Comparison of ENCODE assay signal across 9 cellular contexts in genomic region chr13:50893211-50893852, GRCh38. TPM values are rescaled to one million over a fixed set of nuclear protein-coding genes. Genes with fewer than 3 reads are reported as not detected.
DNase-seq lines count a peak whose midpoint lies in the region; ATAC-seq and TF ChIP-seq lines count a peak whose summit lies in the region.
"Had no signal": no experiment of that assay in that cellular context is flagged by ENCODE, and none has a peak within 500 bp of the region (broad histone marks: within the 10 kb centered on the region; RNA-seq: fewer than 3 reads in every experiment).

No MANE protein-coding gene starts in this region.

- H3K9me3 Mint-ChIP-seq in CD8-positive, alpha-beta T cell = peaks cover 6% of the 10 kb centered on the region
- H3K9me3 Mint-ChIP-seq in mesothelial cell of epicardium = peaks cover 4% of the 10 kb centered on the region

- H3K27me3 Mint-ChIP-seq in CD8-positive, alpha-beta T cell (ENCODE audit: low read depth) = no peaks in the 10 kb centered on the region
- H3K27me3 Mint-ChIP-seq in mesothelial cell of epicardium (ENCODE audit: low read depth) = peaks cover 3% of the 10 kb centered on the region

- peaks cover 27% of the 10 kb centered on the region for H3K4me1 ChIP-seq in CD8-positive, alpha-beta T cell (ENCODE audit: insufficient read depth, low read length)

- peaks cover 4% of the 10 kb centered on the region for H3K36me3 Mint-ChIP-seq in CD8-positive, alpha-beta T cell
- H3K36me3 Mint-ChIP-seq in mesothelial cell of epicardium = no peaks in the 10 kb centered on the region

- H3K4me1 Mint-ChIP-seq in CD8-positive, alpha-beta T cell (ENCODE audit: low read depth) = peaks cover 42% of the 10 kb centered on the region
- H3K4me1 Mint-ChIP-seq in mesothelial cell of epicardium = peaks cover 35% of the 10 kb centered on the region

- H3K27me3 ChIP-seq in CD8-positive, alpha-beta T cell (ENCODE audit: insufficient read depth, low read length) = no peaks in the 10 kb centered on the region

- intact Hi-C loops in CD8-positive, alpha-beta T cell (cut with DNase I, micrococcal nuclease) = loop anchor here (1.0 to 5.0 kb wide), 4 partner anchors 16 to 896 kb away; partner anchors contain the start of genes RNASEH2B (in 1 of the 2) and TRIM13 (in 1 of the 2)

- peak overlapping the region; percentile 91 for H3K27ac Mint-ChIP-seq in CD8-positive, alpha-beta T cell
- H3K27ac Mint-ChIP-seq in mesothelial cell of epicardium = peak overlapping the region; percentile 78

- H3K27ac ChIP-seq in CD8-positive, alpha-beta T cell (ENCODE audit: low read depth, low read length) = peak overlapping the region; percentile 46

- peak in 3 of 7 experiments; percentile 16 to 53 (median 20) for DNase-seq in CD8-positive, alpha-beta T cell
- DNase-seq in mesothelial cell of epicardium (ENCODE audit: low spot score in 2 of 2, unreplicated experiment in 2 of 2) (no peak), NCI-H1436 treated with DMSO at 0.1 percent for 48 hours (lab: John Stamatoyannopoulos, UW) (no peak), iPS-NIHi11 (ENCODE audit: low spot score) (no peak), HT-29 (ENCODE audit: low spot score) (no peak)

- TF ChIP-seq CTCF in CD8-positive, alpha-beta T cell (IDR thresholded peaks at IDR 0.05) = no peak
- no peak for TF ChIP-seq CTCF in mesothelial cell of epicardium (IDR thresholded peaks at IDR 0.05; ENCODE audit: unreplicated experiment)

- H3K4me3 Mint-ChIP-seq in CD8-positive, alpha-beta T cell = peak overlapping the region; percentile 80
- no peak overlapping the region for H3K4me3 Mint-ChIP-seq in mesothelial cell of epicardium

- H3K9me3 ChIP-seq in CD8-positive, alpha-beta T cell (ENCODE audit: low read length) = no peaks in the 10 kb centered on the region
- H3K9me3 ChIP-seq: HAP-1 had no signal

- ATAC-seq in CD8-positive, alpha-beta T cell = peak; percentile 95
- ATAC-seq in GM19372 (IDR thresholded peaks at IDR 0.05; ENCODE audit: low read depth, unreplicated experiment) (peak; percentile 67), HG03378 (IDR thresholded peaks at IDR 0.05; ENCODE audit: unreplicated experiment) (peak; percentile 83), SK-N-SH treated with all-trans-retinoic acid at 6 μM for 48 hours (peak; percentile 95)

- CTCF ChIA-PET in CD8-positive, alpha-beta T cell (lab: Charles Lee) = interaction anchor here (1.0 to 3.0 kb wide), 3 partner anchors 8 to 896 kb away, joined by 4 to 19 read pairs (median 8); partner anchors contain the start of gene TRIM13

- H3K4me3 ChIP-seq in CD8-positive, alpha-beta T cell (ENCODE audit: low read depth, low read length) = peak overlapping the region; percentile 26
- H3K4me3 ChIP-seq: HAP-1 had no signal

- POLR2A ChIA-PET in CD8-positive, alpha-beta T cell (lab: Charles Lee) = interaction anchor here (0.6 to 4.5 kb wide), 9 partner anchors 9 to 957 kb away, joined by 3 to 26 read pairs (median 5); partner anchors contain the start of genes RNASEH2B, SPRYD7 and TRIM13

- no peaks in the 10 kb centered on the region for H3K36me3 ChIP-seq in CD8-positive, alpha-beta T cell (ENCODE audit: insufficient read depth, low read length)
- H3K36me3 ChIP-seq: HAP-1 had no signal

TF ChIP-seq in SK-N-SH treated with all-trans-retinoic acid at 6 μM for 48 hours, 23 proteins besides CTCF, POLR2A, EP300 and RAD21 (continues in another document):
- TF ChIP-seq SNAI2 (CRISPR knock-in tag; IDR thresholded peaks at IDR 0.05) (peak; percentile 38; the same call in 1 of the 2 replicates), PATZ1 (CRISPR knock-in tag; IDR thresholded peaks at IDR 0.05; ENCODE audit: borderline replicate concordance) (0 out of 2 replicates have a peak, but pooled peaks have one; percentile 44), CSRNP3 (CRISPR knock-in tag; IDR thresholded peaks at IDR 0.05) (peak; percentile 88; the same call in 1 of the 2 replicates), RARB (CRISPR knock-in tag; IDR thresholded peaks at IDR 0.05) (no peak), ESRRG (CRISPR knock-in tag; IDR thresholded peaks at IDR 0.05) (no peak), ZFP3 (CRISPR knock-in tag; IDR thresholded peaks at IDR 0.05) (no peak), BACH2 (CRISPR knock-in tag; IDR thresholded peaks at IDR 0.05; ENCODE audit: borderline replicate concordance) (no peak), ZNF70 (CRISPR knock-in tag; IDR thresholded peaks at IDR 0.05) (no peak), ZFP30 (CRISPR knock-in tag; IDR thresholded peaks at IDR 0.05) (no peak), ISL1 (CRISPR knock-in tag; IDR thresholded peaks at IDR 0.05) (peak; percentile 98), ZC3H10 (CRISPR knock-in tag; IDR thresholded peaks at IDR 0.05) (no peak), TSHZ2 (CRISPR knock-in tag; IDR thresholded peaks at IDR 0.05) (peak; percentile 95), TCF4 (CRISPR knock-in tag; IDR thresholded peaks at IDR 0.05; ENCODE audit: borderline replicate concordance) (peak; percentile 94), ZNF565 (CRISPR knock-in tag; conservative IDR thresholded peaks at IDR 0.05; ENCODE audit: low read depth) (0 out of 2 replicates have a peak, but pooled peaks have one; percentile 20), CSDC2 (CRISPR knock-in tag; IDR thresholded peaks at IDR 0.05) (no peak), CREB5 (CRISPR knock-in tag; IDR thresholded peaks at IDR 0.05; ENCODE audit: low read depth) (peak; percentile 74; the same call in 1 of the 2 replicates), ZNF8 (CRISPR knock-in tag; IDR thresholded peaks at IDR 0.05) (0 out of 2 replicates have a peak, but pooled peaks have one; percentile 18), OSR1 (CRISPR knock-in tag; IDR thresholded peaks at IDR 0.05) (no peak)

RNA-seq across cellular contexts. Expression of gene RNASEH2B, which starts 16.3 kb away (rescaled TPM):
- total RNA-seq in CD8-positive, alpha-beta T cell = 10 to 100 TPM; 61.0 to 62.7 TPM
- total RNA-seq in mesothelial cell of epicardium = 38.5 to 49.0 TPM (median 47.4 TPM) in 3 replicates
- total RNA-seq in HT-29 (2014; rRNA removed; shearing (Covaris generic)) = 30.4 and 30.8 TPM in 2 replicates

RNA-seq across cellular contexts. Expression of gene DLEU7, which starts 49.8 kb away (rescaled TPM):
- total RNA-seq in CD8-positive, alpha-beta T cell = not detected
- total RNA-seq in mesothelial cell of epicardium = 0.18 TPM in 1 of 3 replicates, not detected in the others
- not detected in 2 replicates for total RNA-seq in HT-29 (2014; rRNA removed; shearing (Covaris generic))
